8 cellular contexts compared by ENCODE assay signal in genomic region chr22:45317551-45318167, GRCh38. TPM values are rescaled to one million over a fixed set of nuclear protein-coding genes. Genes with fewer than 3 reads are reported as not detected.
DNase-seq lines count a peak whose midpoint lies in the region; ATAC-seq and TF ChIP-seq lines count a peak whose summit lies in the region.

No MANE protein-coding gene starts in this region.

- in situ Hi-C loops in KBM-7 (cut with MboI; ENCODE audit: low pct_unique_long_range_greater_than_20kb, low sequenced_read_pairs) = no loop called here

- peaks cover 24% of the 10 kb centered on the region for H3K4me1 ChIP-seq in rectal smooth muscle tissue (ENCODE audit: control insufficient read depth, insufficient read depth, low read length)

- peaks cover 25% of the 10 kb centered on the region for H3K4me1 Mint-ChIP-seq in HFFc6 (ENCODE audit: low read depth)
- peaks cover 71% of the 10 kb centered on the region for H3K4me1 Mint-ChIP-seq in activated CD8-positive, alpha-beta T cell treated with anti-CD3 and anti-CD28 coated beads for 36 hours (ENCODE audit: low read depth)

- H3K9me3 Mint-ChIP-seq in HFFc6 = no peaks in the 10 kb centered on the region
- no peaks in the 10 kb centered on the region for H3K9me3 Mint-ChIP-seq in activated CD8-positive, alpha-beta T cell treated with anti-CD3 and anti-CD28 coated beads for 36 hours

- no peaks in the 10 kb centered on the region for H3K27me3 Mint-ChIP-seq in HFFc6 (ENCODE audit: insufficient read depth)
- no peaks in the 10 kb centered on the region for H3K27me3 Mint-ChIP-seq in activated CD8-positive, alpha-beta T cell treated with anti-CD3 and anti-CD28 coated beads for 36 hours

- ATAC-seq in activated CD8-positive, alpha-beta T cell treated with anti-CD3 and anti-CD28 coated beads for 36 hours = peak; percentile 4
- ATAC-seq in GM18858 (IDR thresholded peaks at IDR 0.05; ENCODE audit: unreplicated experiment) = no peak

- CTCF ChIA-PET in activated CD8-positive, alpha-beta T cell treated with anti-CD3 and anti-CD28 coated beads for 36 hours (lab: Charles Lee) = no interaction called here

- intact Hi-C loops in activated CD8-positive, alpha-beta T cell treated with anti-CD3 and anti-CD28 coated beads for 36 hours (cut with micrococcal nuclease) = no loop called here

- H3K27ac ChIP-seq in rectal smooth muscle tissue (ENCODE audit: low read depth, low read length) = peak overlapping the region; percentile 93

- peaks cover under 1% of the 10 kb centered on the region for H3K36me3 ChIP-seq in rectal smooth muscle tissue (ENCODE audit: control insufficient read depth, insufficient read depth, low read length)

- H3K27me3 ChIP-seq in rectal smooth muscle tissue (ENCODE audit: control insufficient read depth, insufficient read depth, low read length) = no peaks in the 10 kb centered on the region

- TF ChIP-seq CTCF in HFFc6 (IDR thresholded peaks at IDR 0.05) = peak; percentile 50
- TF ChIP-seq CTCF in activated CD8-positive, alpha-beta T cell treated with anti-CD3 and anti-CD28 coated beads for 36 hours (IDR thresholded peaks at IDR 0.05) = no peak

- peaks cover 5% of the 10 kb centered on the region; the same call in 1 of the 2 replicates for H3K36me3 Mint-ChIP-seq in HFFc6 (ENCODE audit: low read depth)
- H3K36me3 Mint-ChIP-seq in activated CD8-positive, alpha-beta T cell treated with anti-CD3 and anti-CD28 coated beads for 36 hours (ENCODE audit: low read depth) = peaks cover 4% of the 10 kb centered on the region

- POLR2A ChIA-PET in activated CD8-positive, alpha-beta T cell treated with anti-CD3 and anti-CD28 coated beads for 36 hours (lab: Charles Lee) = interaction anchor here (1.0 to 2.0 kb wide), 2 partner anchors 96 to 154 kb away, joined by 4 to 6 read pairs; partner anchors contain the start of genes NUP50, RIBC2 and SMC1B

- no peak overlapping the region for H3K9ac ChIP-seq in rectal smooth muscle tissue (ENCODE audit: low read length)

- DNase-seq in AG08395 (ENCODE audit: low spot score) (peak; percentile 54), HFFc6 (peak; percentile 6), foreskin melanocyte (peak; percentile 13), KBM-7 (no peak)
- DNase-seq in activated CD8-positive, alpha-beta T cell treated with anti-CD3 and anti-CD28 coated beads for 36 hours = peak; percentile 37
- DNase-seq in stimulated activated CD8-positive, alpha-beta memory T cell treated with anti-CD3 and anti-CD28 coated beads, Interleukin-4, amount 100 ng/mL, for 48 hours = no peak

- H3K4me3 Mint-ChIP-seq in HFFc6 = no peak overlapping the region
- H3K4me3 Mint-ChIP-seq in activated CD8-positive, alpha-beta T cell treated with anti-CD3 and anti-CD28 coated beads for 36 hours = peak overlapping the region; percentile 75

- H3K27ac Mint-ChIP-seq in HFFc6 = peak overlapping the region; percentile 93
- H3K27ac Mint-ChIP-seq in activated CD8-positive, alpha-beta T cell treated with anti-CD3 and anti-CD28 coated beads for 36 hours = peak overlapping the region; percentile 97

- peak overlapping the region; percentile 19 for H3K4me3 ChIP-seq in rectal smooth muscle tissue (ENCODE audit: low read length)

RNA-seq across cellular contexts. Expression of gene FAM118A, which starts 7.9 kb away (rescaled TPM):
- total RNA-seq in HFFc6 (2021; fragmentation: NEBNext Ultra II Directional; extraction: Animal tissue kit (Norgen Biotek cat#: 25700)) = 10 to 100 TPM in 4 of 6 experiments, 1 to 10 TPM in 2; 8.6 to 13.2 (median 10.7) TPM
- 10 to 100 TPM; 30.6 to 32.4 TPM for total RNA-seq in activated CD8-positive, alpha-beta T cell treated with anti-CD3 and anti-CD28 coated beads for 36 hours

RNA-seq across cellular contexts. Expression of gene UPK3A, which starts 32.9 kb away (rescaled TPM):
- total RNA-seq in HFFc6 (2021; fragmentation: NEBNext Ultra II Directional; extraction: Animal tissue kit (Norgen Biotek cat#: 25700)) = not detected
- total RNA-seq in activated CD8-positive, alpha-beta T cell treated with anti-CD3 and anti-CD28 coated beads for 36 hours = not detected

Comparison
In these comparisons a context has a peak if more than half of its experiments do, and no peak if none do; other contexts are left out.
1. DNase-seq: peak in AG08395 (single experiment), HFFc6 (single experiment), activated CD8-positive, alpha-beta T cell treated with anti-CD3 and anti-CD28 coated beads for 36 hours (single experiment) and foreskin melanocyte (single experiment); none in stimulated activated CD8-positive, alpha-beta memory T cell treated with anti-CD3 and anti-CD28 coated beads, Interleukin-4, amount 100 ng/mL, for 48 hours (single experiment) and KBM-7 (single experiment).